In the genomic region with DNA sequence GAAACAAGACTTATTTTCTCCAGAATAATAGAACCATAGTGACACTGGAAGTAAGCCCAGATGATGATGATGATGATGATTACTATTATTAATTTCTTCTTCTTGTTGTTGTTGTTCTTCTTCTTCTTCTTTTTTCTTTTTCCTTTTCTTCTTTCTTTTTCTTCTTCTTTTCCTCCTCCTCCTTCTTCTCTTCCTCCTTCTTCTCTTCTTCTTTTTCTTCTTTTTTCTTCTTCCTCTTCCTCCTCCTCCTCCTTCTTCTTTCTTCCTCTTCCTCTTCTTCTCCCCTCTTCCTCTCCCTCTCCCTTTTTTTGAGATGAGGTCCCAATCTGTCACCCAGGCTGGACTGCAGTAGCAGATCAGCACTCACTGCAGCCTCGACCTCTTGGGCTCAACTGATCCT, we compare ENCODE assay signal across 26 cellular contexts.
"Had no signal": no experiment of that assay in that cellular context is flagged by ENCODE, and none has a peak within 500 bp of the region (broad histone marks: within the 10 kb centered on the region; RNA-seq: fewer than 3 reads in every experiment).

No MANE protein-coding gene starts in this region.

- H3K9me3 Mint-ChIP-seq: memory B cell; natural killer cell; stimulated activated effector memory CD8-positive, alpha-beta T cell treated with anti-CD3 and anti-CD28 coated beads, Interleukin-12 subunit alpha, Interleukin-12 subunit beta, amount 100 ng/mL, for 72 hours; type B pancreatic cell had no signal

- H3K36me3 Mint-ChIP-seq: memory B cell; natural killer cell; stimulated activated effector memory CD8-positive, alpha-beta T cell treated with anti-CD3 and anti-CD28 coated beads, Interleukin-12 subunit alpha, Interleukin-12 subunit beta, amount 100 ng/mL, for 72 hours; type B pancreatic cell had no signal

- H2AFZ ChIP-seq: hepatocyte had no signal

- H3K27me3 ChIP-seq: gastrocnemius medialis, hepatocyte, ovary, sigmoid colon, testis, tibial artery had no signal

- H3K4me3 Mint-ChIP-seq: endodermal cell; memory B cell; natural killer cell; stimulated activated effector memory CD8-positive, alpha-beta T cell treated with anti-CD3 and anti-CD28 coated beads, Interleukin-12 subunit alpha, Interleukin-12 subunit beta, amount 100 ng/mL, for 72 hours; type B pancreatic cell had no signal

- H3K4me1 Mint-ChIP-seq: natural killer cell; stimulated activated effector memory CD8-positive, alpha-beta T cell treated with anti-CD3 and anti-CD28 coated beads, Interleukin-12 subunit alpha, Interleukin-12 subunit beta, amount 100 ng/mL, for 72 hours had no signal

- H3K36me3 ChIP-seq: gastrocnemius medialis, heart left ventricle, ovary, sigmoid colon, tibial artery had no signal

- H3K4me2 ChIP-seq: hepatocyte had no signal

- H3K79me2 ChIP-seq: hepatocyte had no signal

- DNase-seq: effector CD8-positive, alpha-beta T cell; endodermal cell; foreskin fibroblast; gastrocnemius medialis; heart left ventricle; kidney; natural killer cell; occipital lobe; ovary; psoas muscle; right cardiac atrium; sigmoid colon; stimulated activated CD4-positive, alpha-beta T cell treated with anti-CD3 and anti-CD28 coated beads, Interleukin-2, amount 100 ng/mL, for 24 hours; stimulated activated CD4-positive, alpha-beta T cell treated with anti-CD3 and anti-CD28 coated beads, Interleukin-4, amount 100 ng/mL, for 24 hours; stimulated activated naive CD8-positive, alpha-beta T cell treated with anti-CD3 and anti-CD28 coated beads, Interleukin-15, Interleukin-2, amounts not matched to agents 100 U/mL and 50 U/mL, for 24 hours; substantia nigra; tibial artery had no signal

- ATAC-seq: esophagus mucosa; gastrocnemius medialis; heart left ventricle; left lobe of liver; natural killer cell; psoas muscle; right cardiac atrium; stimulated activated effector memory CD8-positive, alpha-beta T cell treated with anti-CD3 and anti-CD28 coated beads, Interleukin-12 subunit alpha, Interleukin-12 subunit beta, amount 100 ng/mL, for 72 hours; stimulated activated naive CD8-positive, alpha-beta T cell treated with anti-CD3 and anti-CD28 coated beads, Interleukin-15, Interleukin-2, amounts not matched to agents 100 U/mL and 50 U/mL, for 24 hours had no signal

- H3K9me3 ChIP-seq: gastrocnemius medialis, heart left ventricle, ovary, psoas muscle, sigmoid colon, testis, tibial artery had no signal

- H3K27ac ChIP-seq: epithelial cell of prostate, gastrocnemius medialis, heart left ventricle, hepatocyte, ovary, psoas muscle, sigmoid colon, testis, tibial artery had no signal

- H3K4me3 ChIP-seq: gastrocnemius medialis, heart left ventricle, hepatocyte, lung, ovary, psoas muscle, sigmoid colon, testis, tibial artery had no signal

- H3K27ac Mint-ChIP-seq: endodermal cell; memory B cell; natural killer cell; stimulated activated effector memory CD8-positive, alpha-beta T cell treated with anti-CD3 and anti-CD28 coated beads, Interleukin-12 subunit alpha, Interleukin-12 subunit beta, amount 100 ng/mL, for 72 hours; type B pancreatic cell had no signal

- H3K4me1 ChIP-seq: gastrocnemius medialis, psoas muscle, testis, tibial artery had no signal
